8 cellular contexts compared by ENCODE assay signal in the genomic region with DNA sequence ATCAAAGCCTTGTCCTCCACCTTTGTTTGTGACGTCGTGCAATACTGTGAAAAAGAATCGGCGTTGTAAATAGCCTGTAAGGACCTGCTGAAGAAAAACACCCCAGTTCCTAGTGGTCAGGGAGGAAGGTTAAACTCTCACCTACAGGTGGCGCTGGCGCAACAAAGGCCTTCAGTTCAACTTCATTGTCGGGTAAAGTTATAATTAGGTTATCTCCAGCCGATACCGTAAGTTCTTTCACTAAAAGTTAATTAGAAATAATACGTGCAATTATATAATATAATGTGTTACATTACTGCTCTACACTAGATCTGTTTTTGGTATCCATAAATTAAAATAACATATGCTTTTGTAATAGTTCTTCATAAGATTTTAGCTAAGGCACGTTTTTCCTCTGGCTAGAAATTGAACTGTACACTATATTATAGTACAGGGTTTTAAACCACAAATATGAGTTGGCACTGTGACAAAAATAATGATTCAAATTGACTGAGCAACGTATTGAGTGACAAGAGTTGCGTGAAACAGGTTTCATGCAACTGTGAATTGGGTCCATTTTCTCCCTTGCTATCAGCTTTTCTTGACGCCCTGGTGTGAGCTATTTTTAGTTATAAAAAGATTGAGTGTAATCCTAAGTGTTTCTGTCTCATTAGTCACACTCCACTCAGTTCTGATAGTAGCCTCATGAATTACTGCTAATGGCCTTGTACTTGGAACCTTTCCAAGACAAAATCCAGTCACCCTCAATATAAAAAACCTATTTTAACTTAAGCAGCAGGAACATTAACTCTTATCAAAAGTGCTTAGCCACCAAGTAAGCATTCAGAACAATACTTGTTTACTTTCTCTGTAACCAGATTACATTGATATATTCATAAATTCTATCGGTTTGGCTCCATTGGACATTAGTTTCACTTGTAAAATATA.
DNase-seq lines count a peak whose midpoint lies in the region; ATAC-seq and TF ChIP-seq lines count a peak whose summit lies in the region.

No MANE protein-coding gene starts in this region.

- TF ChIP-seq EP300 in suprapubic skin (IDR thresholded peaks at IDR 0.05) = no peak

- peak in 10 of 14 donors; percentile 6 to 75 (median 32) for DNase-seq in C1 segment of cervical spinal cord (lab: John Stamatoyannopoulos, UW)
- peak; percentile 69 to 92 (median 78) for DNase-seq in Peyer's patch
- DNase-seq in activated T-helper 1 cell treated with Interleukin-2 at 50 U/mL for 16 hours (ENCODE audit: low read depth) = peak; percentile 34
- DNase-seq in fibroblast of the conjunctiva (ENCODE audit: low read depth) = peak; percentile 24
- peak in 44 of 56 donors; percentile 1 to 85 (median 37) for DNase-seq in nucleus accumbens (lab: John Stamatoyannopoulos, UW)
- DNase-seq in suprapubic skin (ENCODE audit: low spot score in 2 of 2) = peak in 1 of 2 donors; percentile 77

- H3K4me1 ChIP-seq in Peyer's patch (peaks cover 0 to 10% (median 0%) of the 10 kb centered on the region in 4 donors), suprapubic skin (peaks cover 12% of the 10 kb centered on the region)

- TF ChIP-seq POLR2A in Peyer's patch (IDR thresholded peaks at IDR 0.05) (no peak), suprapubic skin (IDR thresholded peaks at IDR 0.05) (no peak)

- TF ChIP-seq CTCF in LNCAP (IDR thresholded peaks at IDR 0.05) (peak; percentile 78), Peyer's patch (IDR thresholded peaks at IDR 0.05) (peak; percentile 48 to 86 (median 83)), suprapubic skin (IDR thresholded peaks at IDR 0.05) (peak; percentile 56 to 78)

- no peaks in the 10 kb centered on the region for H3K27me3 ChIP-seq in Peyer's patch
- H3K27me3 ChIP-seq in suprapubic skin = no peaks in the 10 kb centered on the region

- peak; percentile 73 for ATAC-seq in GM21360 (IDR thresholded peaks at IDR 0.05; ENCODE audit: unreplicated experiment)

- H3K36me3 ChIP-seq in Peyer's patch (no peaks in the 10 kb centered on the region), suprapubic skin (no peaks in the 10 kb centered on the region)

- H3K9me3 ChIP-seq in Peyer's patch (no peaks in the 10 kb centered on the region), suprapubic skin (no peaks in the 10 kb centered on the region)

- H3K27ac ChIP-seq in Peyer's patch = no peak overlapping the region
- H3K27ac ChIP-seq in suprapubic skin = no peak overlapping the region

- 16% methylated on average over 15 of the region's 15 CpGs for WGBS in suprapubic skin

- H3K4me3 ChIP-seq in Peyer's patch (no peak overlapping the region), suprapubic skin (no peak overlapping the region)
